ENCODE assay signal across 1 cellular context in the genomic region with DNA sequence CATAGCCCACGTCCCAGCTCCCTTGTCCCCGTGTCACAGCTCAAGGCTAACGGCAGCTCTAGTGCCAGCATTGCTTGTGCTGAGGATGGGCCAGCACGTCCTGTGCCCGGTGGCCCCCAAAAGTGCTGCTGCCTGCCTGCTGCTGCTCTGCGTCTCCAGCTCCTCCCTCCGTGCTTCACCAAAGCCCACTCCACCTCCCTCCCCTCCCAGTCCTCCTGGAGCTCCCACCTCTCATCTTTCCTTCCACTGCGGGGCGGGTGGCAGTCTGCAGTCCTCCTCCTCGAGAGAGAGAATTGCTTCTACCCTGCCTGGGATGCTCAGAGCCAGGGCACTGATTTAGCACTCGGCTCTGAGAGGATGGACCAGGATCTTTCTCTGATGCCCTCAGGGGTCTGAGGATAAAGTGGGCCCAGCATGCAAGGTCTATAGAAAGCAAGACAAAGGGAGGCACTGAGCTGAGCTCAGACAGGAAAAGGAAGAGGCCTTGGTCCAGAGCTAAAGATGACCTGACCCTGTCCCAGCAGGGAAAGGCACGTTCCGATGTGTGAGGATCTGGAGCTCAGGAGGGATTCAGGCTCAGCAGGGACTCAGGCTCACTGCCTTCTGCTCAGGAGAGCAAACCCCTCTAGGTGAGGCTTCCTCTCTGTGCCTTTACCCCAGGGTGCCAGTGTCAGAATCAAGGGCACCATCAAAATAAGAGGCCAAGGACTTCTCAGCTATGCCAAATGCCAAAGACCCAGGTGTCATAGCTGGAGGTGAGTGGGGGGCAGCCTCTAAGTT.
TF ChIP-seq lines count a peak whose summit lies in the region.

No MANE protein-coding gene starts in this region.

TF ChIP-seq in H1, 55 proteins besides CTCF, POLR2A, EP300 and RAD21:
- no peak for TF ChIP-seq SIX5 (IDR thresholded peaks at IDR 0.05; ENCODE audit: low read depth, low read length)
- TF ChIP-seq NANOG (IDR thresholded peaks at IDR 0.05; ENCODE audit: insufficient read depth, low read depth, low read length, poor library complexity, severe bottlenecking) = no peak
- TF ChIP-seq RXRA (IDR thresholded peaks at IDR 0.05; ENCODE audit: insufficient read depth, low read depth, low read length) = no peak
- no peak for TF ChIP-seq SUZ12 (IDR thresholded peaks at IDR 0.05; ENCODE audit: low read length)
- no peak for TF ChIP-seq GTF2F1 (IDR thresholded peaks at IDR 0.05; ENCODE audit: borderline replicate concordance, low read depth, low read length)
- TF ChIP-seq BCL11A (IDR thresholded peaks at IDR 0.05; ENCODE audit: low read depth in 2 of 2, low read length in 2 of 2) = no peak
- no peak for TF ChIP-seq SIRT6 (IDR thresholded peaks at IDR 0.05; ENCODE audit: low read length)
- no peak for TF ChIP-seq RFX5 (IDR thresholded peaks at IDR 0.05; ENCODE audit: borderline replicate concordance, low read depth, low read length)
- TF ChIP-seq YY1 (IDR thresholded peaks at IDR 0.05; ENCODE audit: low read depth, low read length) = no peak
- no peak for TF ChIP-seq E2F6 (IDR thresholded peaks at IDR 0.05)
